ENCODE assay signal across 14 cellular contexts in the genomic region with DNA sequence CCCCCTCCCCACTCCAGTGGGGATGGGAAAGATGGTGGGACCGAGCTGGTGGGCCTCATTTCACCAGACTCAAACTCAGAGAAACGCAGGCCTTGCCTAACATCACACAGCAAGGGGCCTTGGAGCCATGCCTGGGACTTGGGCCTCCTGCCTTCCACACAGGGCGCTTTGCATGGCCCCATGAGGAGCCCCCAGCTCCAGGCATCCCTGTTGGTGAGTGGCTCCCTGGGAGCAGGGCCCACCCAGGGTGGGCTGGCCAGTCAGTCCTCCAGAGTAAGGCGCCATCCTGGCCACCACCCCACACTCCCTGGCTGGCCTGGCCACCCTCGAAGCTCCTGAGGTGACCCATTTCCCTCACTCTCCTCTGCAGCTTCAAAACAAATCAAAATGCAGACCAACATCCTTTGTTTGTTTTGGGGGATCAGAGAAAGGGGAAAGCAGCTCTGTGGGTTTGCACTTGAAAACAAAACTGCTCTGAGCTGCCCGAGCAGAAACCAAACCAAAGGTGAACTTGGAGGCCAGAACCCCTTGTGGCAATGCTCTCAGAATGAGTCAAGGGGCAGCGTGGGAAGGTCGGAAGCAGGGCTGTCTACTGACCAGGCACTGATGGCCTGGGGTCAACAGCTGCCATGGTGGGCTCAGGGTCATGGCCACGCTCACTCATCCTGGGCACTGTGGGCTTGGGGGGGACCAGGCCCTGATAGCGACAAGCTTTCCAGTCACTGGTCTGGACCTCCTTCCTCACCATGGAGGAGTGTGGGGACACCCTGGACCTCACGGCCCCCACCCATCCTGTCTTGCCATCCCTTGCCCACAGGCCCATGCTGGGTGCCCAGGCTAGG. TPM values are rescaled to one million over a fixed set of nuclear protein-coding genes. Genes with fewer than 3 reads are reported as not detected.
DNase-seq lines count a peak whose midpoint lies in the region; ATAC-seq and FAIRE-seq lines count a peak whose summit lies in the region.
"Had no signal": no experiment of that assay in that cellular context is flagged by ENCODE, and none has a peak within 500 bp of the region (broad histone marks: within the 10 kb centered on the region; RNA-seq: fewer than 3 reads in every experiment).

No MANE protein-coding gene starts in this region.

- DNase-seq in posterior vena cava (ENCODE audit: low spot score) = peak; percentile 75
- DNase-seq in DMS79 treated with DMSO at 0.1 percent for 48 hours (lab: John Stamatoyannopoulos, UW) = no peak
- no peak for DNase-seq in frontal cortex (ENCODE audit: low spot score in 2 of 2)
- DNase-seq: activated CD4-positive, alpha-beta T cell treated with anti-CD3 and anti-CD28 coated beads, Interleukin-2, amount 50 U/mL, for 4 hours; colonic mucosa; H9; NCI-H1417; NCI-H526 treated with DMSO at 0.1 percent for 48 hours; SK-N-SH had no signal

- intact Hi-C loops in posterior vena cava (cut with DNase I) = loop anchor here (2.0 to 5.0 kb wide), 2 partner anchors 99 to 101 kb away; no protein-coding TSS in a partner anchor

- ATAC-seq in GM18517 (IDR thresholded peaks at IDR 0.05; ENCODE audit: unreplicated experiment) (peak; percentile 63), GM21717 (IDR thresholded peaks at IDR 0.05; ENCODE audit: unreplicated experiment) (peak; percentile 57), HG03565 (IDR thresholded peaks at IDR 0.05; ENCODE audit: unreplicated experiment) (peak; percentile 56)
- no peak for ATAC-seq in activated CD4-positive, CD25-positive, alpha-beta regulatory T cell treated with anti-CD3 and anti-CD28 coated beads, Interleukin-2, amount 50 U/mL, for 24 hours

- FAIRE-seq in frontal cortex (lab: Jason Lieb, UNC) = no peak
- FAIRE-seq: HTR-8/SVneo had no signal

RNA-seq across cellular contexts. Expression of a gene that starts 37.0 kb away (rescaled TPM):
- 100 to 1,000 TPM; 104 to 105 TPM for total RNA-seq in posterior vena cava
- 244 TPM for total RNA-seq in frontal cortex

Comparison
In these comparisons a context has a peak if more than half of its experiments do, and no peak if none do; other contexts are left out.
1. ATAC-seq: peak in GM18517 (single experiment), GM21717 (single experiment) and HG03565 (single experiment); none in activated CD4-positive, CD25-positive, alpha-beta regulatory T cell treated with anti-CD3 and anti-CD28 coated beads, Interleukin-2, amount 50 U/mL, for 24 hours (0 of 2).